In genomic region chr17:15899596-15899995, GRCh38 we compare ENCODE assay signal across 2 cellular contexts. TPM values are rescaled to one million over a fixed set of nuclear protein-coding genes. Genes with fewer than 3 reads are reported as not detected.
"Had no signal": no experiment of that assay in that cellular context is flagged by ENCODE, and none has a peak within 500 bp of the region (broad histone marks: within the 10 kb centered on the region; RNA-seq: fewer than 3 reads in every experiment).

No MANE protein-coding gene starts in this region.

RNA-seq across cellular contexts. Expression of gene ADORA2B, which starts 45.3 kb away (rescaled TPM):
- total RNA-seq: naive thymus-derived CD8-positive, alpha-beta T cell; thyroid gland had no signal
